Comparison of ENCODE assay signal across 20 cellular contexts in genomic region chr5:132354381-132354780, GRCh38. TPM values are rescaled to one million over a fixed set of nuclear protein-coding genes. Genes with fewer than 3 reads are reported as not detected.
A peak's percentile ranks its signal among the peaks of the same experiment; 100 is the strongest.
DNase-seq lines count a peak whose midpoint lies in the region; ATAC-seq, FAIRE-seq and TF ChIP-seq lines count a peak whose summit lies in the region.
"Had no signal": no experiment of that assay in that cellular context is flagged by ENCODE, and none has a peak within 500 bp of the region (broad histone marks: within the 10 kb centered on the region; RNA-seq: fewer than 3 reads in every experiment).

No MANE protein-coding gene starts in this region.

- SMC1A ChIA-PET in GM12878 (lab: Charles Lee; ENCODE audit: uncharacterized antibody, unreplicated experiment) = interaction anchor here (1.1 to 2.7 kb wide), 8 partner anchors 13 to 146 kb away, joined by 3 to 15 read pairs (median 4); no protein-coding TSS in a partner anchor

- H3K36me3 ChIP-seq in GM12878 (ENCODE audit: control insufficient read depth in 2 of 2, insufficient read depth in 2 of 2, low read length in 1 of 2) (no peaks in the 10 kb centered on the region), neutrophil (peaks cover 3% of the 10 kb centered on the region)
- H3K36me3 ChIP-seq: HAP-1 had no signal

- H3K4me3 ChIP-seq in GM12878 (no peak overlapping the region), neutrophil (ENCODE audit: low read depth in 1 of 2, low read length in 1 of 2) (no peak overlapping the region)
- H3K4me3 ChIP-seq: HAP-1, heart left ventricle, prostate gland, spleen had no signal

- DNase-seq in GF-D8 (lab: John Stamatoyannopoulos, UW) = peak; percentile 68
- DNase-seq in NOMO-1 treated with DMSO at 0.1 percent for 48 hours (lab: John Stamatoyannopoulos, UW; ENCODE audit: unreplicated experiment) = peak; percentile 83
- DNase-seq in GM12878 (ENCODE audit: low read depth, low spot score) = no peak
- DNase-seq in NCI-H1092 treated with DMSO at 0.1 percent for 48 hours (lab: John Stamatoyannopoulos, UW) = no peak
- no peak for DNase-seq in COR-L47 (lab: John Stamatoyannopoulos, UW)
- no peak for DNase-seq in HFFc6
- DNase-seq: activated CD4-positive, alpha-beta memory T cell treated with anti-CD3 and anti-CD28 coated beads, Interleukin-2, amount 10 ng/mL, durations not matched to agents 7 days and 5 days; activated naive CD4-positive, alpha-beta T cell treated with anti-CD3 and anti-CD28 coated beads, Interleukin-2, amount 10 ng/mL, durations not matched to agents 7 days and 5 days; activated T-cell treated with anti-CD3 and anti-CD28 coated beads, Interleukin-2, amount 50 U/mL, for 1 hour; aorta; endodermal cell; heart left ventricle; mesenchymal stem cell; NCI-H1436; spleen had no signal

- H3K27me3 ChIP-seq in GM12878 (replicated peaks in 1 of 2; ENCODE audit: control insufficient read depth in 2 of 2, insufficient read depth in 2 of 2, low read length in 1 of 2) (no peaks in the 10 kb centered on the region), neutrophil (no peaks in the 10 kb centered on the region)
- H3K27me3 ChIP-seq: heart left ventricle, spleen had no signal

- POLR2A ChIA-PET in GM12878 (lab: Charles Lee) = interaction anchor here (1.1 to 1.5 kb wide), 3 partner anchors 12 to 15 kb away, joined by 3 to 4 read pairs (median 3); partner anchors contain the start of gene SLC22A5

- no peaks in the 10 kb centered on the region for H4K20me1 ChIP-seq in GM12878 (ENCODE audit: control insufficient read depth, insufficient read depth)

- ATAC-seq in GM12878 (peak; percentile 12; the same call in 1 of the 3 replicates), HG03432 (IDR thresholded peaks at IDR 0.05; ENCODE audit: unreplicated experiment) (no peak)
- ATAC-seq: heart left ventricle had no signal

- H3K36me3 Mint-ChIP-seq in HFFc6 (ENCODE audit: low read depth) = no peaks in the 10 kb centered on the region
- H3K36me3 Mint-ChIP-seq: activated naive CD4-positive, alpha-beta T cell treated with anti-CD3 and anti-CD28 coated beads, Interleukin-2, amount 10 ng/mL, durations not matched to agents 7 days and 5 days had no signal

- H3K4me1 ChIP-seq in GM12878 (ENCODE audit: control insufficient read depth, insufficient read depth, low read length) (peaks cover 12% of the 10 kb centered on the region), neutrophil (ENCODE audit: control insufficient read depth in 1 of 2, insufficient read depth in 1 of 2, low read depth in 1 of 2, low read length in 1 of 2) (peaks cover 0 to 19% of the 10 kb centered on the region in 2 experiments)
- H3K4me1 ChIP-seq: HAP-1, prostate gland had no signal

- H3K9me3 Mint-ChIP-seq in HFFc6 = no peaks in the 10 kb centered on the region
- H3K9me3 Mint-ChIP-seq: activated CD4-positive, alpha-beta memory T cell treated with anti-CD3 and anti-CD28 coated beads, Interleukin-2, amount 10 ng/mL, durations not matched to agents 7 days and 5 days; activated naive CD4-positive, alpha-beta T cell treated with anti-CD3 and anti-CD28 coated beads, Interleukin-2, amount 10 ng/mL, durations not matched to agents 7 days and 5 days had no signal

- H3K79me2 ChIP-seq in GM12878 (ENCODE audit: control insufficient read depth, insufficient read depth, low read length) = no peaks in the 10 kb centered on the region

- no peak overlapping the region for H3K9ac ChIP-seq in GM12878 (ENCODE audit: control insufficient read depth, insufficient read depth, low read length)

- TF ChIP-seq CTCF in GM12878 (IDR thresholded peaks at IDR 0.05 in 2 of 3, conservative IDR thresholded peaks at IDR 0.05 in 1 of 3; ENCODE audit: control insufficient read depth in 2 of 3, extremely low read depth in 1 of 3, insufficient read depth in 1 of 3, low read depth in 3 of 3, low read length in 3 of 3) (no peak), neutrophil (IDR thresholded peaks at IDR 0.05) (no peak), HFFc6 (IDR thresholded peaks at IDR 0.05) (no peak)

- RAD21 ChIA-PET in GM12878 (lab: Charles Lee; ENCODE audit: unreplicated experiment) = interaction anchor here (0.7 to 1.3 kb wide), 3 partner anchors 15 to 20 kb away, joined by 3 read pairs; partner anchors contain the start of gene SLC22A5

- no peak for TF ChIP-seq RAD21 in GM12878 (IDR thresholded peaks at IDR 0.05; ENCODE audit: insufficient read depth, low read depth, low read length)

- H3K4me1 Mint-ChIP-seq in HFFc6 (ENCODE audit: low read depth) = peaks cover 6% of the 10 kb centered on the region; the same call in 1 of the 2 replicates
- H3K4me1 Mint-ChIP-seq: activated CD4-positive, alpha-beta memory T cell treated with anti-CD3 and anti-CD28 coated beads, Interleukin-2, amount 10 ng/mL, durations not matched to agents 7 days and 5 days; activated naive CD4-positive, alpha-beta T cell treated with anti-CD3 and anti-CD28 coated beads, Interleukin-2, amount 10 ng/mL, durations not matched to agents 7 days and 5 days; endodermal cell had no signal

- no peak for FAIRE-seq in GM12878 (lab: Jason Lieb, UNC)

- no peak for TF ChIP-seq POLR2A in GM12878 (IDR thresholded peaks at IDR 0.05; ENCODE audit: low read depth, low read length)

- H3K9me3 ChIP-seq in GM12878 (replicated peaks; ENCODE audit: control insufficient read depth, insufficient read depth, low read length) = no peaks in the 10 kb centered on the region; the same call in 2 of the 3 replicates
- H3K9me3 ChIP-seq in neutrophil = no peaks in the 10 kb centered on the region
- H3K9me3 ChIP-seq: HAP-1, prostate gland had no signal

- H3K27ac ChIP-seq in GM12878 (ENCODE audit: control insufficient read depth, insufficient read depth) = no peak overlapping the region
- H3K27ac ChIP-seq in neutrophil = peak overlapping the region; percentile 74
- H3K27ac ChIP-seq: prostate gland, RWPE1 had no signal

- BruUV-seq in GM12878 (replicated peaks; lab: Mats Ljungman, UMichigan) = no TSS peak

- in situ Hi-C loops in GM12878 (cut with MboI) = no loop called here

- no peak overlapping the region for H3K4me2 ChIP-seq in GM12878 (ENCODE audit: control insufficient read depth, insufficient read depth)

- H3K27me3 Mint-ChIP-seq in HFFc6 (ENCODE audit: insufficient read depth) = no peaks in the 10 kb centered on the region; the same call in 1 of the 2 replicates
- H3K27me3 Mint-ChIP-seq: activated naive CD4-positive, alpha-beta T cell treated with anti-CD3 and anti-CD28 coated beads, Interleukin-2, amount 10 ng/mL, durations not matched to agents 7 days and 5 days had no signal

- no peak for TF ChIP-seq EP300 in GM12878 (IDR thresholded peaks at IDR 0.05; ENCODE audit: borderline replicate concordance in 1 of 2, control insufficient read depth in 1 of 2, low read depth in 2 of 2, low read length in 2 of 2)

- 43% methylated on average over 1 of the region's 1 CpG for WGBS in GM12878 (ENCODE audit: insufficient coverage, insufficient replicate concordance, low lambda C conversion rate, missing lambda C conversion rate)

- H3K27ac Mint-ChIP-seq in HFFc6 = no peak overlapping the region
- H3K27ac Mint-ChIP-seq: activated CD4-positive, alpha-beta memory T cell treated with anti-CD3 and anti-CD28 coated beads, Interleukin-2, amount 10 ng/mL, durations not matched to agents 7 days and 5 days; activated naive CD4-positive, alpha-beta T cell treated with anti-CD3 and anti-CD28 coated beads, Interleukin-2, amount 10 ng/mL, durations not matched to agents 7 days and 5 days; endodermal cell had no signal

- no peak overlapping the region for H2AFZ ChIP-seq in GM12878 (ENCODE audit: control insufficient read depth, low read depth, low read length)

- intact Hi-C loops in GM12878 (cut with micrococcal nuclease; ENCODE audit: unreplicated experiment) = no loop called here

- CTCF ChIA-PET in GM12878 (lab: Yijun Ruan, JAX) = interaction anchor here (0.9 to 1.4 kb wide), 6 partner anchors 18 to 116 kb away, joined by 3 to 4 read pairs (median 3); no protein-coding TSS in a partner anchor

- H3K4me3 Mint-ChIP-seq in HFFc6 = no peak overlapping the region
- H3K4me3 Mint-ChIP-seq: activated CD4-positive, alpha-beta memory T cell treated with anti-CD3 and anti-CD28 coated beads, Interleukin-2, amount 10 ng/mL, durations not matched to agents 7 days and 5 days; activated naive CD4-positive, alpha-beta T cell treated with anti-CD3 and anti-CD28 coated beads, Interleukin-2, amount 10 ng/mL, durations not matched to agents 7 days and 5 days; endodermal cell had no signal

TF ChIP-seq in GM12878, 131 proteins besides CTCF, POLR2A, EP300 and RAD21 (continues in another document):
- TF ChIP-seq JUNB (IDR thresholded peaks at IDR 0.05) (no peak), KLF5 (IDR thresholded peaks at IDR 0.05; ENCODE audit: partially characterized antibody) (no peak), KDM1A (IDR thresholded peaks at IDR 0.05; ENCODE audit: borderline replicate concordance) (no peak), CHD2 (IDR thresholded peaks at IDR 0.05; ENCODE audit: borderline replicate concordance, low read depth, low read length) (no peak)

RNA-seq across cellular contexts. Expression of gene SLC22A5, which starts 15.1 kb away (rescaled TPM):
- 5.8 and 6.4 TPM in 2 replicates for total RNA-seq in GM12878 (2013; cell fraction: nucleolus; rRNA removed)
- 2.4 and 3.3 TPM in 2 replicates for total RNA-seq in GM12878 (2014; rRNA removed)
- 2.3 and 3.5 TPM in 2 replicates for total RNA-seq in GM12878 (2014; rRNA removed; fragmentation: Illumina TruSeq; extraction: Trizol)
- 3.4 and 4.8 TPM in 2 replicates for total RNA-seq in GM12878 (2021)
- 1.6 TPM for polyA plus RNA-seq in GM12878 (2011; ENCODE audit: low read depth)
- 3.3 and 4.3 TPM in 2 replicates for polyA plus RNA-seq in GM12878 (2011; rRNA removed)
- polyA plus RNA-seq in GM12878 (2011; cell fraction: cytosol; rRNA removed) = 3.7 and 4.6 TPM in 2 replicates
- 11.1 and 11.6 TPM in 2 replicates for polyA plus RNA-seq in GM12878 (2011; cell fraction: nucleus; rRNA removed)
- polyA plus RNA-seq in GM12878 (2012) = 0.88 and 1.4 TPM in 2 replicates
- 4.4 and 6.6 TPM in 2 replicates for polyA plus RNA-seq in GM12878 (2014; fragmentation: Illumina TruSeq; extraction: Trizol)
- 1 to 10 TPM; 1.1 to 1.9 TPM for polyA plus RNA-seq in GM12878 (2014; fragmentation: Nextera tagmentation; extraction: Ambion mirVana)
- polyA plus RNA-seq in GM12878 (2014; rRNA removed) = 3.7 TPM in 2 replicates
- polyA plus RNA-seq in GM12878 (2016; fragmentation: Nextera tagmentation; extraction: Ambion mirVana) = 1 to 10 TPM; 2.2 to 2.3 TPM
- polyA minus RNA-seq in GM12878 (2011; rRNA and poly(A)+ RNA removed) = 6.6 and 10.1 TPM in 2 replicates
- 1.7 TPM in 2 replicates for polyA minus RNA-seq in GM12878 (2011; cell fraction: cytosol; rRNA and poly(A)+ RNA removed)
- 1.7 and 3.9 TPM in 2 replicates for polyA minus RNA-seq in GM12878 (2011; cell fraction: nucleus; rRNA and poly(A)+ RNA removed)
- total RNA-seq in HFFc6 (2021; fragmentation: NEBNext Ultra II Directional; extraction: Animal tissue kit (Norgen Biotek cat#: 25700)) = 1 to 10 TPM; 3.8 to 5.6 (median 4.9) TPM

Comparison
In these comparisons a context has a peak if more than half of its experiments do, and no peak if none do; other contexts are left out.
1. DNase-seq: peak in GF-D8 (single experiment) and NOMO-1 treated with DMSO at 0.1 percent for 48 hours (single experiment); none in GM12878 (single experiment), NCI-H1092 treated with DMSO at 0.1 percent for 48 hours (single experiment), COR-L47 (single experiment) and HFFc6 (single experiment).